Comparison of ENCODE assay signal across 1 cellular context in the genomic region with DNA sequence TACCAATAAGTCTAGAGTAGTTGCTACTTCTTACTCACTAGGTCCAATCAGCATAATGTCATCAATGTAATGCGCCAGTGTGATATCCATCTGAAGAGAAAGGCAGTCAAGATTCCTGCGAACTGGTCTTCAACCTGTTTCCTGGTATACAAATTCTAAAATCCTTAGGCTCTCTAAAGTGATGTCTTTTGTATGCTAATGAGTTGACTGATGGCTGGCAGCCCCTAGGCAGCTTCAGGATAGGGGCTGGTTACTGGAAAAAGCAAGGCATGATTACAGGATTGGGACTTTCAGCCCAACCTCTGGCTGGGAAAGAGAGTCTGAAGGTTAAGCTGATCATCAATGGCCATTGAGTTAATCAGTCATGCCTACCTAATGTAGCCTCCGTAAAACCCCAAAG.
TF ChIP-seq lines count a peak whose summit lies in the region.

No MANE protein-coding gene starts in this region.

TF ChIP-seq in H1, 55 proteins besides CTCF, POLR2A, EP300 and RAD21:
- TF ChIP-seq, protein P1, sequence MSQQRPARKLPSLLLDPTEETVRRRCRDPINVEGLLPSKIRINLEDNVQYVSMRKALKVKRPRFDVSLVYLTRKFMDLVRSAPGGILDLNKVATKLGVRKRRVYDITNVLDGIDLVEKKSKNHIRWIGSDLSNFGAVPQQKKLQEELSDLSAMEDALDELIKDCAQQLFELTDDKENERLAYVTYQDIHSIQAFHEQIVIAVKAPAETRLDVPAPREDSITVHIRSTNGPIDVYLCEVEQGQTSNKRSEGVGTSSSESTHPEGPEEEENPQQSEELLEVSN (IDR thresholded peaks at IDR 0.05): no peak
- TF ChIP-seq, protein P2, sequence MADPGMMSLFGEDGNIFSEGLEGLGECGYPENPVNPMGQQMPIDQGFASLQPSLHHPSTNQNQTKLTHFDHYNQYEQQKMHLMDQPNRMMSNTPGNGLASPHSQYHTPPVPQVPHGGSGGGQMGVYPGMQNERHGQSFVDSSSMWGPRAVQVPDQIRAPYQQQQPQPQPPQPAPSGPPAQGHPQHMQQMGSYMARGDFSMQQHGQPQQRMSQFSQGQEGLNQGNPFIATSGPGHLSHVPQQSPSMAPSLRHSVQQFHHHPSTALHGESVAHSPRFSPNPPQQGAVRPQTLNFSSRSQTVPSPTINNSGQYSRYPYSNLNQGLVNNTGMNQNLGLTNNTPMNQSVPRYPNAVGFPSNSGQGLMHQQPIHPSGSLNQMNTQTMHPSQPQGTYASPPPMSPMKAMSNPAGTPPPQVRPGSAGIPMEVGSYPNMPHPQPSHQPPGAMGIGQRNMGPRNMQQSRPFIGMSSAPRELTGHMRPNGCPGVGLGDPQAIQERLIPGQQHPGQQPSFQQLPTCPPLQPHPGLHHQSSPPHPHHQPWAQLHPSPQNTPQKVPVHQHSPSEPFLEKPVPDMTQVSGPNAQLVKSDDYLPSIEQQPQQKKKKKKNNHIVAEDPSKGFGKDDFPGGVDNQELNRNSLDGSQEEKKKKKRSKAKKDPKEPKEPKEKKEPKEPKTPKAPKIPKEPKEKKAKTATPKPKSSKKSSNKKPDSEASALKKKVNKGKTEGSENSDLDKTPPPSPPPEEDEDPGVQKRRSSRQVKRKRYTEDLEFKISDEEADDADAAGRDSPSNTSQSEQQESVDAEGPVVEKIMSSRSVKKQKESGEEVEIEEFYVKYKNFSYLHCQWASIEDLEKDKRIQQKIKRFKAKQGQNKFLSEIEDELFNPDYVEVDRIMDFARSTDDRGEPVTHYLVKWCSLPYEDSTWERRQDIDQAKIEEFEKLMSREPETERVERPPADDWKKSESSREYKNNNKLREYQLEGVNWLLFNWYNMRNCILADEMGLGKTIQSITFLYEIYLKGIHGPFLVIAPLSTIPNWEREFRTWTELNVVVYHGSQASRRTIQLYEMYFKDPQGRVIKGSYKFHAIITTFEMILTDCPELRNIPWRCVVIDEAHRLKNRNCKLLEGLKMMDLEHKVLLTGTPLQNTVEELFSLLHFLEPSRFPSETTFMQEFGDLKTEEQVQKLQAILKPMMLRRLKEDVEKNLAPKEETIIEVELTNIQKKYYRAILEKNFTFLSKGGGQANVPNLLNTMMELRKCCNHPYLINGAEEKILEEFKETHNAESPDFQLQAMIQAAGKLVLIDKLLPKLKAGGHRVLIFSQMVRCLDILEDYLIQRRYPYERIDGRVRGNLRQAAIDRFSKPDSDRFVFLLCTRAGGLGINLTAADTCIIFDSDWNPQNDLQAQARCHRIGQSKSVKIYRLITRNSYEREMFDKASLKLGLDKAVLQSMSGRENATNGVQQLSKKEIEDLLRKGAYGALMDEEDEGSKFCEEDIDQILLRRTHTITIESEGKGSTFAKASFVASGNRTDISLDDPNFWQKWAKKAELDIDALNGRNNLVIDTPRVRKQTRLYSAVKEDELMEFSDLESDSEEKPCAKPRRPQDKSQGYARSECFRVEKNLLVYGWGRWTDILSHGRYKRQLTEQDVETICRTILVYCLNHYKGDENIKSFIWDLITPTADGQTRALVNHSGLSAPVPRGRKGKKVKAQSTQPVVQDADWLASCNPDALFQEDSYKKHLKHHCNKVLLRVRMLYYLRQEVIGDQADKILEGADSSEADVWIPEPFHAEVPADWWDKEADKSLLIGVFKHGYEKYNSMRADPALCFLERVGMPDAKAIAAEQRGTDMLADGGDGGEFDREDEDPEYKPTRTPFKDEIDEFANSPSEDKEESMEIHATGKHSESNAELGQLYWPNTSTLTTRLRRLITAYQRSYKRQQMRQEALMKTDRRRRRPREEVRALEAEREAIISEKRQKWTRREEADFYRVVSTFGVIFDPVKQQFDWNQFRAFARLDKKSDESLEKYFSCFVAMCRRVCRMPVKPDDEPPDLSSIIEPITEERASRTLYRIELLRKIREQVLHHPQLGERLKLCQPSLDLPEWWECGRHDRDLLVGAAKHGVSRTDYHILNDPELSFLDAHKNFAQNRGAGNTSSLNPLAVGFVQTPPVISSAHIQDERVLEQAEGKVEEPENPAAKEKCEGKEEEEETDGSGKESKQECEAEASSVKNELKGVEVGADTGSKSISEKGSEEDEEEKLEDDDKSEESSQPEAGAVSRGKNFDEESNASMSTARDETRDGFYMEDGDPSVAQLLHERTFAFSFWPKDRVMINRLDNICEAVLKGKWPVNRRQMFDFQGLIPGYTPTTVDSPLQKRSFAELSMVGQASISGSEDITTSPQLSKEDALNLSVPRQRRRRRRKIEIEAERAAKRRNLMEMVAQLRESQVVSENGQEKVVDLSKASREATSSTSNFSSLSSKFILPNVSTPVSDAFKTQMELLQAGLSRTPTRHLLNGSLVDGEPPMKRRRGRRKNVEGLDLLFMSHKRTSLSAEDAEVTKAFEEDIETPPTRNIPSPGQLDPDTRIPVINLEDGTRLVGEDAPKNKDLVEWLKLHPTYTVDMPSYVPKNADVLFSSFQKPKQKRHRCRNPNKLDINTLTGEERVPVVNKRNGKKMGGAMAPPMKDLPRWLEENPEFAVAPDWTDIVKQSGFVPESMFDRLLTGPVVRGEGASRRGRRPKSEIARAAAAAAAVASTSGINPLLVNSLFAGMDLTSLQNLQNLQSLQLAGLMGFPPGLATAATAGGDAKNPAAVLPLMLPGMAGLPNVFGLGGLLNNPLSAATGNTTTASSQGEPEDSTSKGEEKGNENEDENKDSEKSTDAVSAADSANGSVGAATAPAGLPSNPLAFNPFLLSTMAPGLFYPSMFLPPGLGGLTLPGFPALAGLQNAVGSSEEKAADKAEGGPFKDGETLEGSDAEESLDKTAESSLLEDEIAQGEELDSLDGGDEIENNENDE (IDR thresholded peaks at IDR 0.05; ENCODE audit: insufficient replicate concordance, low read length): no peak
- TF ChIP-seq PHF8 (conservative IDR thresholded peaks at IDR 0.05; ENCODE audit: low read depth, low read length): no peak
- no peak for TF ChIP-seq TBP (IDR thresholded peaks at IDR 0.05; ENCODE audit: low read depth, low read length)
- no peak for TF ChIP-seq POLR2AphosphoS5 (IDR thresholded peaks at IDR 0.05; ENCODE audit: low read depth, low read length)
- no peak for TF ChIP-seq SIN3A (conservative IDR thresholded peaks at IDR 0.05 in 1 of 2, IDR thresholded peaks at IDR 0.05 in 1 of 2; ENCODE audit: low read depth in 1 of 2, low read length in 2 of 2)
- TF ChIP-seq, protein P3, sequence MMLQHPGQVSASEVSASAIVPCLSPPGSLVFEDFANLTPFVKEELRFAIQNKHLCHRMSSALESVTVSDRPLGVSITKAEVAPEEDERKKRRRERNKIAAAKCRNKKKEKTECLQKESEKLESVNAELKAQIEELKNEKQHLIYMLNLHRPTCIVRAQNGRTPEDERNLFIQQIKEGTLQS (IDR thresholded peaks at IDR 0.05; ENCODE audit: insufficient read depth, low read depth, low read length): no peak
- no peak for TF ChIP-seq NANOG (IDR thresholded peaks at IDR 0.05; ENCODE audit: insufficient read depth, low read depth, low read length, poor library complexity, severe bottlenecking)
- TF ChIP-seq RNF2 (IDR thresholded peaks at IDR 0.05; ENCODE audit: borderline replicate concordance, low read depth, low read length, missing control alignments, poor library complexity, severe bottlenecking): no peak
- no peak for TF ChIP-seq RBBP5 (IDR thresholded peaks at IDR 0.05; ENCODE audit: borderline replicate concordance, low read depth, low read length)
- TF ChIP-seq EZH2 (IDR thresholded peaks at IDR 0.05; ENCODE audit: low read depth, low read length, severe bottlenecking): no peak
- no peak for TF ChIP-seq TCF12 (IDR thresholded peaks at IDR 0.05; ENCODE audit: low read depth, low read length)
